Comparison of ENCODE assay signal across 22 cellular contexts in the genomic region with DNA sequence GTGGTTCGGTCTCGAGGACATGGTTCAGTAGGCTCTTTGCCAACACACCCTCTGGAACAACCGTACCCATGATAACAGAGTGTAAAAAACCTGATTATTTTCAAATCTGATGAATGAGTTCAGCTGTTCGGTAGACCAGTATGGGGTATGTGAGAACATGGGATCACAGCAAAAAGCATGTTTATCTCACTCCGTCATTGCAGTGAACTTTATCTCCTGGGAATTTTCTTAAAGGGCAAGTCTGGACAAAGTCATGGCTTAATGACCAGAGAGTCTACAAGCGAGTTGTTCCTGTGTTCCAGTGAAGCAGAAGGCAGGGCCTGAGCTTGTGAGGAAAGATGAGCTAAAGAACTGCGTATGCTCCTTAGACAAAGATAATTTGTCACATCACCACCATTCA.
DNase-seq lines count a peak whose midpoint lies in the region; ATAC-seq, FAIRE-seq and TF ChIP-seq lines count a peak whose summit lies in the region.
"Had no signal": no experiment of that assay in that cellular context is flagged by ENCODE, and none has a peak within 500 bp of the region (broad histone marks: within the 10 kb centered on the region; RNA-seq: fewer than 3 reads in every experiment).

No MANE protein-coding gene starts in this region.

- H3K14ac ChIP-seq in H1 (ENCODE audit: insufficient read length), result no peak overlapping the region

- H2BK15ac ChIP-seq in H1 (ENCODE audit: low read length), result 0 out of 2 replicates have a peak overlapping the region, but pooled peaks have one; percentile 73

- H3K36me3 Mint-ChIP-seq in effector memory CD8-positive, alpha-beta T cell (ENCODE audit: insufficient read depth), result peaks cover 3% of the 10 kb centered on the region
- H3K36me3 Mint-ChIP-seq: IgD-negative memory B cell had no signal

- intact Hi-C loops in Right ventricle myocardium inferior (cut with DNase I) (no loop called here), left ventricle myocardium superior (cut with micrococcal nuclease) (no loop called here)

- 84% methylated on average over 7 of the region's 7 CpGs; no CpG with 5 or more reads in 1 of the 2 experiments for WGBS in H1 (ENCODE audit: extremely low coverage in 1 of 2, insufficient coverage in 1 of 2, insufficient read length in 1 of 2, insufficient replicate concordance in 2 of 2, low coverage in 1 of 2, low lambda C conversion rate in 2 of 2, missing lambda C conversion rate in 1 of 2), 2 experiments

- H3K27me3 ChIP-seq in right atrium auricular region (no peaks in the 10 kb centered on the region), H1 (replicated peaks in 1 of 4; ENCODE audit: control insufficient read depth in 3 of 4, extremely low read depth in 1 of 4, insufficient read depth in 3 of 4, low read length in 3 of 4) (no peaks in the 10 kb centered on the region)
- H3K27me3 ChIP-seq: BLaER1 treated with 17β-estradiol and CSF1 and Interleukin-3, amounts not matched to agents 10 nM and 100 nM; colonic mucosa; gastrocnemius medialis; neutrophil had no signal

- peak overlapping the region; percentile 84; the same call in 1 of the 2 replicates for H2BK20ac ChIP-seq in H1 (ENCODE audit: low read length)

- no peak overlapping the region for H2AK5ac ChIP-seq in H1 (ENCODE audit: low read depth, low read length)

- FAIRE-seq in H1 (lab: Jason Lieb, UNC), result no peak
- FAIRE-seq: A549, GM18507, TTC549 had no signal

- H3K4me1 Mint-ChIP-seq in effector memory CD8-positive, alpha-beta T cell (ENCODE audit: low read depth in 2 of 2), result no peaks in the 10 kb centered on the region
- H3K4me1 Mint-ChIP-seq: IgD-negative memory B cell had no signal

- POLR2A ChIA-PET in H1 (lab: Charles Lee; ENCODE audit: partially characterized antibody), result interaction anchor here (0.6 kb wide), 1 partner anchor 131 kb away, joined by 3 read pairs; no protein-coding TSS in a partner anchor

- no peak for TF ChIP-seq EP300 in H1 (IDR thresholded peaks at IDR 0.05; ENCODE audit: borderline replicate concordance in 1 of 2, low read depth in 2 of 2, low read length in 2 of 2)

- H3K18ac ChIP-seq in H1 (ENCODE audit: extremely low read depth, low read length), result no peak overlapping the region

- H3K4me3 ChIP-seq in right atrium auricular region (no peak overlapping the region), H1 (ENCODE audit: extremely low read depth in 1 of 4, insufficient read depth in 2 of 4, low read depth in 3 of 4, low read length in 4 of 4) (no peak overlapping the region)
- H3K4me3 ChIP-seq: A549; BLaER1 treated with 17β-estradiol and CSF1 and Interleukin-3, amounts not matched to agents 10 nM and 100 nM; colonic mucosa; gastrocnemius medialis had no signal

- no peak overlapping the region for H3K9ac ChIP-seq in H1 (replicated peaks in 1 of 4; ENCODE audit: extremely low read depth in 1 of 4, low read depth in 3 of 4, low read length in 3 of 4)
- H3K9ac ChIP-seq: BLaER1 treated with 17β-estradiol and CSF1 and Interleukin-3, amounts not matched to agents 10 nM and 100 nM had no signal

- TF ChIP-seq CTCF in right atrium auricular region (IDR thresholded peaks at IDR 0.05), result no peak
- TF ChIP-seq CTCF in H1 (IDR thresholded peaks at IDR 0.05; ENCODE audit: control extremely low read depth in 1 of 3, insufficient read depth in 1 of 3, low read depth in 1 of 3, low read length in 3 of 3), result no peak

- no peak overlapping the region for H2BK12ac ChIP-seq in H1 (ENCODE audit: low read depth, low read length)

- H3K79me2 ChIP-seq in H1 (ENCODE audit: control insufficient read depth in 1 of 2, insufficient read depth in 2 of 2, low read length in 2 of 2), result no peaks in the 10 kb centered on the region

- H4K8ac ChIP-seq in H1 (ENCODE audit: extremely low read depth, insufficient read depth, low read length), result no peak overlapping the region

- no peak overlapping the region for H2BK120ac ChIP-seq in H1 (replicated peaks; ENCODE audit: low read depth, low read length)

- no peak overlapping the region for H4K91ac ChIP-seq in H1 (replicated peaks; ENCODE audit: insufficient read length, low read length)

- no peaks in the 10 kb centered on the region for H3K36me3 ChIP-seq in right atrium auricular region
- no peaks in the 10 kb centered on the region; a peak in 1 of 8 replicates for H3K36me3 ChIP-seq in H1 (ENCODE audit: control insufficient read depth in 2 of 4, insufficient read depth in 4 of 4, low read length in 3 of 4)
- H3K36me3 ChIP-seq: BLaER1 treated with 17β-estradiol and CSF1 and Interleukin-3, amounts not matched to agents 10 nM and 100 nM; colonic mucosa; gastrocnemius medialis had no signal

- peaks cover 12 to 18% of the 10 kb centered on the region in 2 donors for H3K27me3 Mint-ChIP-seq in effector memory CD8-positive, alpha-beta T cell

- no peaks in the 10 kb centered on the region for H4K20me1 ChIP-seq in H1 (replicated peaks in 1 of 2; ENCODE audit: control insufficient read depth in 1 of 2, insufficient read depth in 2 of 2, low read length in 2 of 2)

- H3K27ac Mint-ChIP-seq in effector memory CD8-positive, alpha-beta T cell, result no peak overlapping the region
- H3K27ac Mint-ChIP-seq: activated T-cell treated with anti-CD3 and anti-CD28 coated beads, Interleukin-2, amount 50 U/mL, for 72 hours had no signal

- TF ChIP-seq RAD21 in H1 (IDR thresholded peaks at IDR 0.05 in 1 of 2, conservative IDR thresholded peaks at IDR 0.05 in 1 of 2; ENCODE audit: low read depth in 2 of 2, low read length in 2 of 2), result no peak

- no peaks in the 10 kb centered on the region for H3K79me1 ChIP-seq in H1 (ENCODE audit: low read depth, low read length)

- ATAC-seq in Right ventricle myocardium inferior, result peak; percentile 94
- ATAC-seq in left ventricle myocardium superior, result peak; percentile 89
- ATAC-seq in HG03097 (IDR thresholded peaks at IDR 0.05; ENCODE audit: low FRiP score, unreplicated experiment), result no peak
- ATAC-seq in effector memory CD8-positive, alpha-beta T cell (replicated peaks), result no peak
- no peak for ATAC-seq in GM19397 (IDR thresholded peaks at IDR 0.05; ENCODE audit: unreplicated experiment)
- ATAC-seq: A549; activated T-cell treated with anti-CD3 and anti-CD28 coated beads, Interleukin-2, amount 50 U/mL, for 72 hours had no signal

- no peak for TF ChIP-seq POLR2A in H1 (IDR thresholded peaks at IDR 0.05; ENCODE audit: control extremely low read depth in 1 of 2, low read depth in 2 of 2, low read length in 2 of 2)

- no peak overlapping the region for H2AFZ ChIP-seq in H1 (ENCODE audit: low read length)

- H3K56ac ChIP-seq in H1 (replicated peaks; ENCODE audit: insufficient read length, low read depth, low read length), result no peak overlapping the region

- no peaks in the 10 kb centered on the region for H3K9me3 ChIP-seq in right atrium auricular region
- no peaks in the 10 kb centered on the region for H3K9me3 ChIP-seq in H1 (ENCODE audit: insufficient read depth in 2 of 2, low read depth in 1 of 2, low read length in 1 of 2)
- H3K9me3 ChIP-seq: A549; BLaER1 treated with 17β-estradiol and CSF1 and Interleukin-3, amounts not matched to agents 10 nM and 100 nM; colonic mucosa; gastrocnemius medialis; neutrophil had no signal

- no peaks in the 10 kb centered on the region for H3K23me2 ChIP-seq in H1 (ENCODE audit: low read depth, low read length)

- DNase-seq in Right ventricle myocardium inferior (ENCODE audit: missing footprints) (no peak), right atrium auricular region (ENCODE audit: low spot score) (no peak), H1 (ENCODE audit: low read depth in 1 of 2, low spot score in 2 of 2) (no peak), left ventricle myocardium superior (no peak), substantia nigra (lab: John Stamatoyannopoulos, UW) (no peak)
- no peak for DNase-seq in effector memory CD8-positive, alpha-beta T cell
- DNase-seq: activated CD8-positive, alpha-beta memory T cell treated with anti-CD3 and anti-CD28 coated beads for 24 hours; activated naive CD4-positive, alpha-beta T cell treated with anti-CD3 and anti-CD28 coated beads, Interleukin-2, amount 50 U/mL, for 16 hours; activated T-cell treated with anti-CD3 and anti-CD28 coated beads, Interleukin-2, amount 50 U/mL, for 72 hours; Calu3; colonic mucosa; gastrocnemius medialis; NCI-H1436 treated with DMSO at 0.1 percent for 48 hours; SHP77 treated with DMSO at 0.1 percent for 48 hours had no signal

- CTCF ChIA-PET in H1 (lab: Charles Lee; ENCODE audit: partially characterized antibody), result interaction anchor here (0.9 to 1.2 kb wide), 5 partner anchors 10 to 281 kb away, joined by 3 read pairs; no protein-coding TSS in a partner anchor

- H3K4me3 Mint-ChIP-seq in effector memory CD8-positive, alpha-beta T cell, result no peak overlapping the region
- H3K4me3 Mint-ChIP-seq: activated T-cell treated with anti-CD3 and anti-CD28 coated beads, Interleukin-2, amount 50 U/mL, for 72 hours; IgD-negative memory B cell had no signal

- no peaks in the 10 kb centered on the region for H3K9me3 Mint-ChIP-seq in effector memory CD8-positive, alpha-beta T cell
- H3K9me3 Mint-ChIP-seq: activated T-cell treated with anti-CD3 and anti-CD28 coated beads, Interleukin-2, amount 50 U/mL, for 72 hours; IgD-negative memory B cell had no signal

- H3K4me2 ChIP-seq in H1 (ENCODE audit: insufficient read depth in 1 of 2, low read depth in 2 of 2, low read length in 2 of 2), result no peak overlapping the region
- H3K4me2 ChIP-seq: A549; BLaER1 treated with 17β-estradiol and CSF1 and Interleukin-3, amounts not matched to agents 10 nM and 100 nM had no signal

- H3K4me1 ChIP-seq in right atrium auricular region (peaks cover 0 to 3% of the 10 kb centered on the region in 2 donors), H1 (replicated peaks in 1 of 4; ENCODE audit: control insufficient read depth in 3 of 4, insufficient read depth in 4 of 4, low read length in 3 of 4) (peaks cover 3 to 11% (median 6%) of the 10 kb centered on the region in 4 experiments; a peak in 4 of 7 replicates)
- H3K4me1 ChIP-seq: A549; BLaER1 treated with 17β-estradiol and CSF1 and Interleukin-3, amounts not matched to agents 10 nM and 100 nM; colonic mucosa had no signal

- H3K27ac ChIP-seq in right atrium auricular region (no peak overlapping the region), H1 (ENCODE audit: low read depth, low read length) (no peak overlapping the region), substantia nigra (ENCODE audit: low read depth, low read length, poor library complexity, severe bottlenecking) (peak overlapping the region; percentile 9)
- H3K27ac ChIP-seq: A549; BLaER1 treated with 17β-estradiol and CSF1 and Interleukin-3, amounts not matched to agents 10 nM and 100 nM; colonic mucosa; neutrophil had no signal

- no peak overlapping the region for H4K5ac ChIP-seq in H1 (ENCODE audit: insufficient read length, low read depth, low read length)

- no peak overlapping the region for H2BK5ac ChIP-seq in H1 (ENCODE audit: low read depth, low read length)

- H3K4ac ChIP-seq in H1 (replicated peaks; ENCODE audit: insufficient read length, low read depth, low read length), result no peak overlapping the region

- H3K23ac ChIP-seq in H1 (ENCODE audit: insufficient read length), result no peak overlapping the region

TF ChIP-seq in H1, 55 proteins besides CTCF, POLR2A, EP300 and RAD21 (continues in another document):
- TF ChIP-seq BRCA1 (IDR thresholded peaks at IDR 0.05; ENCODE audit: low read depth, low read length) (no peak), CHD1 (IDR thresholded peaks at IDR 0.05; ENCODE audit: low read depth, low read length) (no peak), EZH2 (IDR thresholded peaks at IDR 0.05; ENCODE audit: low read depth, low read length, severe bottlenecking) (no peak), CEBPB (IDR thresholded peaks at IDR 0.05; ENCODE audit: low read depth, low read length) (no peak)

Comparison
In these comparisons a context has a peak if more than half of its experiments do, and no peak if none do; other contexts are left out.
1. ATAC-seq: peak in Right ventricle myocardium inferior (single experiment) and left ventricle myocardium superior (single experiment); none in HG03097 (single experiment), effector memory CD8-positive, alpha-beta T cell (single experiment) and GM19397 (single experiment).